In genomic region chr10:62047240-62047897, GRCh38 we compare ENCODE assay signal across 9 cellular contexts.
DNase-seq lines count a peak whose midpoint lies in the region; ATAC-seq and TF ChIP-seq lines count a peak whose summit lies in the region.
"Had no signal": no experiment of that assay in that cellular context is flagged by ENCODE, and none has a peak within 500 bp of the region (broad histone marks: within the 10 kb centered on the region; RNA-seq: fewer than 3 reads in every experiment).

No MANE protein-coding gene starts in this region.

- peak overlapping the region; percentile 95 to 97 for H3K27ac ChIP-seq in ascending aorta
- no peak overlapping the region for H3K27ac ChIP-seq in endodermal cell (ENCODE audit: low read depth, low read length)
- H3K27ac ChIP-seq in adrenal gland = peak overlapping the region in 2 of 5 donors; percentile 85

- H3K27me3 ChIP-seq in ascending aorta = no peaks in the 10 kb centered on the region
- no peaks in the 10 kb centered on the region for H3K27me3 ChIP-seq in endodermal cell (ENCODE audit: control insufficient read depth, insufficient read depth, low read length, poor library complexity, severe bottlenecking)
- H3K27me3 ChIP-seq in adrenal gland = no peaks in the 10 kb centered on the region
- H3K27me3 ChIP-seq: foreskin keratinocyte had no signal

- no peak for TF ChIP-seq POLR2A in adrenal gland (IDR thresholded peaks at IDR 0.05)

- H3K4me1 Mint-ChIP-seq in CD14-positive monocyte (peaks cover 78% of the 10 kb centered on the region), natural killer cell (peaks cover 81 to 87% of the 10 kb centered on the region in 2 donors), endodermal cell (peaks cover 68% of the 10 kb centered on the region)

- H3K36me3 Mint-ChIP-seq in CD14-positive monocyte (peaks cover 5 to 9% of the 10 kb centered on the region in 2 donors), natural killer cell (peaks cover under 1% of the 10 kb centered on the region), endodermal cell (ENCODE audit: low read depth) (peaks cover 2% of the 10 kb centered on the region)

- H3K4me3 Mint-ChIP-seq in CD14-positive monocyte (no peak overlapping the region), natural killer cell (peak overlapping the region; percentile 79), endodermal cell (no peak overlapping the region)

- peaks cover 9 to 12% of the 10 kb centered on the region in 2 donors for H3K36me3 ChIP-seq in ascending aorta
- H3K36me3 ChIP-seq in endodermal cell (ENCODE audit: control insufficient read depth, insufficient read depth, low read length) = no peaks in the 10 kb centered on the region
- H3K36me3 ChIP-seq in adrenal gland (replicated peaks in 1 of 2) = peaks cover 0 to 2% of the 10 kb centered on the region in 2 donors

- no peak overlapping the region for H3K4me3 ChIP-seq in ascending aorta
- H3K4me3 ChIP-seq in endodermal cell (ENCODE audit: low read length) = no peak overlapping the region
- H3K4me3 ChIP-seq in adrenal gland = no peak overlapping the region

- H3K9me3 Mint-ChIP-seq in CD14-positive monocyte = peaks cover 0 to 2% (median 0%) of the 10 kb centered on the region in 7 donors
- H3K9me3 Mint-ChIP-seq in natural killer cell = no peaks in the 10 kb centered on the region
- no peaks in the 10 kb centered on the region for H3K9me3 Mint-ChIP-seq in endodermal cell

- ATAC-seq in HG02852 (IDR thresholded peaks at IDR 0.05; ENCODE audit: unreplicated experiment) (peak; percentile 24), natural killer cell (no peak)

- H3K9ac ChIP-seq in endodermal cell (ENCODE audit: extremely low read depth, low read length, poor library complexity, severe bottlenecking) = no peak overlapping the region

- TF ChIP-seq CTCF in CD14-positive monocyte (IDR thresholded peaks at IDR 0.05) (no peak), ascending aorta (IDR thresholded peaks at IDR 0.05) (no peak), natural killer cell (IDR thresholded peaks at IDR 0.05) (no peak), endodermal cell (conservative IDR thresholded peaks at IDR 0.05) (no peak), adrenal gland (IDR thresholded peaks at IDR 0.05) (no peak)

- no peaks in the 10 kb centered on the region for H3K9me3 ChIP-seq in ascending aorta
- H3K9me3 ChIP-seq in endodermal cell (ENCODE audit: control insufficient read depth, low read length) = no peaks in the 10 kb centered on the region
- H3K9me3 ChIP-seq in adrenal gland (replicated peaks in 1 of 3) = no peaks in the 10 kb centered on the region

- H3K4me1 ChIP-seq in ascending aorta (peaks cover 13 to 45% of the 10 kb centered on the region in 2 donors), endodermal cell (ENCODE audit: control insufficient read depth, insufficient read depth, low read length) (peaks cover 24% of the 10 kb centered on the region), adrenal gland (replicated peaks in 1 of 2) (peaks cover 22 to 62% of the 10 kb centered on the region in 2 donors)

- DNase-seq in CD14-positive monocyte (ENCODE audit: low spot score) (no peak), ascending aorta (ENCODE audit: low spot score in 2 of 2) (no peak), natural killer cell (no peak), endodermal cell (no peak), mucosa of gallbladder (ENCODE audit: low spot score) (no peak), adrenal gland (no peak), cerebellum (ENCODE audit: low spot score) (no peak)

- intact Hi-C loops in CD14-positive monocyte (cut with micrococcal nuclease) (loop anchor here (5.0 to 10.0 kb wide), 4 partner anchors 57 to 197 kb away; partner anchors contain the start of gene ARID5B (in 1 of the 2)), ascending aorta (cut with DNase I) (loop anchor here (5.0 to 10.0 kb wide), 3 partner anchors 50 to 1087 kb away; partner anchors contain the start of gene NRBF2), natural killer cell (cut with micrococcal nuclease) (loop anchor here (5.0 kb wide), 4 partner anchors 135 to 1220 kb away; no protein-coding TSS in a partner anchor), adrenal gland (cut with DNase I) (loop anchor here in 1 of 2 donors (10.0 kb wide), 1 partner anchor 197 kb away; no protein-coding TSS in a partner anchor)

- H3K27me3 Mint-ChIP-seq in CD14-positive monocyte (ENCODE audit: low read depth in 3 of 3) (peaks cover 0 to 2% (median under 1%) of the 10 kb centered on the region in 3 donors), natural killer cell (ENCODE audit: low read depth in 2 of 2) (no peaks in the 10 kb centered on the region), endodermal cell (ENCODE audit: insufficient read depth) (no peaks in the 10 kb centered on the region)

- 93 to 95% methylated on average over 2 to 4 of the region's 4 CpGs for WGBS in endodermal cell (ENCODE audit: insufficient coverage in 1 of 2, insufficient read length in 1 of 2), 2 experiments
- 87 to 89% (median 88%) methylated on average over 4 of the region's 4 CpGs for WGBS in adrenal gland, 4 donors

- peak overlapping the region in 6 of 7 donors; percentile 89 to 98 (median 95) for H3K27ac Mint-ChIP-seq in CD14-positive monocyte
- peak overlapping the region; percentile 84 to 89 for H3K27ac Mint-ChIP-seq in natural killer cell
- no peak overlapping the region for H3K27ac Mint-ChIP-seq in endodermal cell
